35 cellular contexts compared by ENCODE assay signal in the genomic region with DNA sequence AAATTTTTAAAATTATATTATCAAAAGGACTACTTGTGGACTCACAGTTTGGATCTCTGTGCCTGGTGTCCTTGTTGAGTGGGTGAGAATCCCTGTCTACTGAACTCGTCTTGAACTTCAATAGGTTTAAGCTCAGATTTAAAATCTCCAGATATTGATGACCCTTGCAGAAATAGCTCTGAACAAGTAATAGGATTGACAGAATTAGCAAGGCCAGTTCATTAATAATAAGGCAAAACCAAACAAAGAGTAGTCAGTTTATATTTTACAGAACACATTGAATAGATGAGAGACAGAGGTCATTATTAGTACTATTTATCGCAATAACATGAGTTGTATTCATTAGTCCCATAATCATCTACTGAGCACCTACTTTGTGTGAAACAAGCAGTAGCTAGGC.
"Had no signal": no experiment of that assay in that cellular context is flagged by ENCODE, and none has a peak within 500 bp of the region (broad histone marks: within the 10 kb centered on the region; RNA-seq: fewer than 3 reads in every experiment).

A gene (minus strand): TSS at position 101 of the 400 bp plus-strand sequence. CDS start 11,655 bp downstream, outside the sequence.

- H3K27ac ChIP-seq: KMS-11 had no signal

- H3K27me3 ChIP-seq: MG63 had no signal

- DNase-seq: Karpas-422, Kasumi-1, MG63, MM.1S, MV-4-11, NCI-H1048, NCI-H1092, NCI-H1092 treated with DMSO at 0.1 percent for 48 hours, NCI-H1105, NCI-H1105 treated with DMSO at 0.1 percent for 48 hours, NCI-H1417, NCI-H1417 treated with DMSO at 0.1 percent for 48 hours, NCI-H1436, NCI-H1436 treated with DMSO at 0.1 percent for 48 hours, NCI-H146, NCI-H1694, NCI-H1694 treated with DMSO at 0.1 percent for 48 hours, NCI-H187, NCI-H187 treated with DMSO at 0.1 percent for 48 hours, NCI-H1930, NCI-H2029, NCI-H2029 treated with DMSO at 0.1 percent for 48 hours, NCI-H2081, NCI-H2081 treated with DMSO at 0.1 percent for 48 hours, NCI-H2107, NCI-H2171, NCI-H2171 treated with DMSO at 0.1 percent for 48 hours, NCI-H2227 treated with DMSO at 0.1 percent for 48 hours, NCI-H226, NCI-H345, NCI-H446, NCI-H446 treated with DMSO at 0.1 percent for 48 hours, NCI-H510A, NCI-H510A treated with DMSO at 0.1 percent for 48 hours had no signal

- H3K36me3 ChIP-seq: MG63 had no signal

- H3K4me3 ChIP-seq: MG63 had no signal

- H3K9me3 ChIP-seq: MG63 had no signal
